Comparison of ENCODE assay signal across 10 cellular contexts in the genomic region with DNA sequence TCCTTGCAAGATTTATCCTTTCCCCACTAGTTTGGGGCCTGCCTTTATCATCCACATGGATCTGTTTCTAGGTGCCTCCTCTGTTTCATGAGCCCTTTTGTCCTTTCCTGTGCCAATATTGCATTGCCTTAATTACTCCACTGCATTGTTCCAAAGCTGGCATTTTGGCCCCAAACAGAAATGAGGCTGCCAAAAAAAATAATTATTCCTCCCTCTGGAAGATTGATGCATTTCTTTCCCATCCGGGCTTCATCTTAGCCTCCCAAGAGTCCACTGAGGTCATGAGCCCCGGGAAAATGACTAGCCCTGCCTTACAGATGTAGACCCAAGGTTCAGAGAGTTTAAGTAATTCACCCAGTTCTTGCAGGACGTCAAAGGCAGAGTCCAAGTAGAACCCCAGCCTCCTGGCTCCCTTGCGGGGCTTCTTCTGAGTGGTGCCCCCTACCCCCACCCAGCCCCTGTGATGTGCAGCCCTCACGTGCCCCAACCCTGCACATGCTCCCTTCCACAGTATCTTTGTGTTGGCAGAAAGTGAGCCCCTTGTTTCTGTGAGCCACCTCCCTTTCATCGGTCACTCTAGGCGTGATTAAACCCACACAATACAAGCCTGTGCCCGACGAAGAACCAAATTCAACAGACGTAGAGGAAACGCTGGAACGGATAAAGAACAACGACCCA.
DNase-seq lines count a peak whose midpoint lies in the region; ATAC-seq lines count a peak whose summit lies in the region.
"Had no signal": no experiment of that assay in that cellular context is flagged by ENCODE, and none has a peak within 500 bp of the region (broad histone marks: within the 10 kb centered on the region; RNA-seq: fewer than 3 reads in every experiment).

No MANE protein-coding gene starts in this region.

- H3K4me3 Mint-ChIP-seq in activated naive CD4-positive, alpha-beta T cell treated with anti-CD3 and anti-CD28 coated beads for 36 hours: no peak overlapping the region
- H3K4me3 Mint-ChIP-seq in T-helper 2 cell treated with Interferon-gamma antibody and Interleukin-4, amounts not matched to agents 5 μg/mL and 100 μg/mL, for 36 hours: no peak overlapping the region
- H3K4me3 Mint-ChIP-seq: CD4-positive, alpha-beta memory T cell; naive B cell had no signal

- H3K27ac Mint-ChIP-seq in activated naive CD4-positive, alpha-beta T cell treated with anti-CD3 and anti-CD28 coated beads for 36 hours: no peak overlapping the region
- no peak overlapping the region for H3K27ac Mint-ChIP-seq in T-helper 2 cell treated with Interferon-gamma antibody and Interleukin-4, amounts not matched to agents 5 μg/mL and 100 μg/mL, for 36 hours
- H3K27ac Mint-ChIP-seq: CD4-positive, alpha-beta memory T cell had no signal

- no peaks in the 10 kb centered on the region for H3K9me3 Mint-ChIP-seq in activated naive CD4-positive, alpha-beta T cell treated with anti-CD3 and anti-CD28 coated beads for 36 hours
- no peaks in the 10 kb centered on the region for H3K9me3 Mint-ChIP-seq in T-helper 2 cell treated with Interferon-gamma antibody and Interleukin-4, amounts not matched to agents 5 μg/mL and 100 μg/mL, for 36 hours
- H3K9me3 Mint-ChIP-seq: CD4-positive, alpha-beta memory T cell; naive B cell had no signal

- peak overlapping the region; percentile 87 for H3K27ac ChIP-seq in caudate nucleus (ENCODE audit: low read depth, low read length)

- ATAC-seq in GM18858 (IDR thresholded peaks at IDR 0.05; ENCODE audit: unreplicated experiment) (no peak), HG02588 (IDR thresholded peaks at IDR 0.05; ENCODE audit: unreplicated experiment) (no peak)

- intact Hi-C loops in activated naive CD4-positive, alpha-beta T cell treated with anti-CD3 and anti-CD28 coated beads for 36 hours (cut with micrococcal nuclease): no loop called here

- H3K27me3 Mint-ChIP-seq in activated naive CD4-positive, alpha-beta T cell treated with anti-CD3 and anti-CD28 coated beads for 36 hours (ENCODE audit: low read depth): peaks cover 5% of the 10 kb centered on the region
- peaks cover 10% of the 10 kb centered on the region for H3K27me3 Mint-ChIP-seq in T-helper 2 cell treated with Interferon-gamma antibody and Interleukin-4, amounts not matched to agents 5 μg/mL and 100 μg/mL, for 36 hours (ENCODE audit: low read depth)

- CTCF ChIA-PET in activated naive CD4-positive, alpha-beta T cell treated with anti-CD3 and anti-CD28 coated beads for 36 hours (lab: Charles Lee): no interaction called here

- DNase-seq in NCI-H1694 (lab: John Stamatoyannopoulos, UW): peak; percentile 37
- peak in 3 of 61 donors; percentile 18 to 56 (median 29) for DNase-seq in caudate nucleus (lab: John Stamatoyannopoulos, UW)
- DNase-seq in islet precursor cell: peak; percentile 33
- peak; percentile 38 for DNase-seq in superior temporal gyrus (ENCODE audit: extremely low spot score)
- DNase-seq in activated naive CD4-positive, alpha-beta T cell treated with anti-CD3 and anti-CD28 coated beads for 36 hours: no peak
- no peak for DNase-seq in T-helper 2 cell treated with Interferon-gamma antibody and Interleukin-4, amounts not matched to agents 5 μg/mL and 100 μg/mL, for 36 hours (ENCODE audit: low spot score)
- DNase-seq: CD4-positive, alpha-beta memory T cell; naive B cell had no signal

- no peaks in the 10 kb centered on the region for H3K36me3 Mint-ChIP-seq in activated naive CD4-positive, alpha-beta T cell treated with anti-CD3 and anti-CD28 coated beads for 36 hours (ENCODE audit: low read depth)
- H3K36me3 Mint-ChIP-seq in T-helper 2 cell treated with Interferon-gamma antibody and Interleukin-4, amounts not matched to agents 5 μg/mL and 100 μg/mL, for 36 hours (ENCODE audit: low read depth): no peaks in the 10 kb centered on the region
- H3K36me3 Mint-ChIP-seq: CD4-positive, alpha-beta memory T cell; naive B cell had no signal

- H3K4me1 Mint-ChIP-seq in activated naive CD4-positive, alpha-beta T cell treated with anti-CD3 and anti-CD28 coated beads for 36 hours (ENCODE audit: low read depth): peaks cover 8% of the 10 kb centered on the region
- peaks cover 14% of the 10 kb centered on the region for H3K4me1 Mint-ChIP-seq in T-helper 2 cell treated with Interferon-gamma antibody and Interleukin-4, amounts not matched to agents 5 μg/mL and 100 μg/mL, for 36 hours (ENCODE audit: low read depth)
- H3K4me1 Mint-ChIP-seq: naive B cell had no signal

Comparison
In these comparisons a context has a peak if more than half of its experiments do, and no peak if none do; other contexts are left out.
1. DNase-seq: peak in NCI-H1694 (single experiment), islet precursor cell (single experiment) and superior temporal gyrus (single experiment); none in activated naive CD4-positive, alpha-beta T cell treated with anti-CD3 and anti-CD28 coated beads for 36 hours (single experiment) and T-helper 2 cell treated with Interferon-gamma antibody and Interleukin-4, amounts not matched to agents 5 μg/mL and 100 μg/mL, for 36 hours (single experiment).